ENCODE assay signal across 8 cellular contexts in the genomic region with DNA sequence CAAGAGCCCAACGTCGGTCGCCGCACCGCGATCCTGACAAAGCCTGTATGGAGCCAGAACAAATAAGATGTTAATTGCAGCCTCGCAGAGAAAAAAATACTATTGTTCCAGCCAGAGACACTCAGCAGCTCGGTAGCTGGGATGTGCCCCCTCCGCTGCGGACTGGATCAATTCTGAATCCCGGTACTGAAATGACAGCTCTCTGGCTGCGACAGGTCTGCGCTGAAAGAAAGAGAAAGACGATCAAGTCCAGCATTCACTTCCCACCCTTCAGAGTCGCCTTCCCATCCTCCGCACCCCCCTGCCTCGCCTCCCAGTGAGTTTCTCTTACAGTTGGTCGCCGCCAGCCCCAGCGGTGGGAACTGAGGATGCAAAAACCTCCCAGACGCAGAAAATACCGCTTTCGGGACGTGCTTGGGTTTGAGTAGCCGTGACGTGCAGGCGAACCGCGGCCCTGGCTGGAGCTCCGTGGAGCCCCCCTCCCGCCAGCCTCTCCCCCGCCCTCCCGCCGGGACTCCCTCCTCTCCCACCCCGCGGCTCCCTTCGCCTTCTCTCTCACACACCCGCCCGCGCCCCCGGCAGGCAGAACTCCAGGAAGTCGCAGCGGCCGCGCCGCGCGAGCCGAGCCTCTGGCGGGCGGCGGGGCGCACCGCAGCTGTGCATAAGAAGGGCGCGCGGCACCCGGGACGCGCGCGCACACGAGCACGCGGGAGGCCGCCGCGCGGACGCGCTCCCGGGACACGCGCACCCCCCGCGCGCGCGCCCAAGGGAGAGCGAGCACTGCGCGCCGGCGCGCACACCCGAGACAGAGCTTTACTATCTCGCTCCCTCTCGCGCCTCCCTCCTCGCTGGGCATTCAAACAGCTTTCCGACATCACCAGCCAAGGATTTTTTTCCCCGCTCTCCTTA. TPM values are rescaled to one million over a fixed set of nuclear protein-coding genes. Genes with fewer than 3 reads are reported as not detected.
A peak's percentile ranks its signal among the peaks of the same experiment; 100 is the strongest.
DNase-seq lines count a peak whose midpoint lies in the region; ATAC-seq and TF ChIP-seq lines count a peak whose summit lies in the region.

A gene (plus strand): TSS at position 780 of the 909 bp plus-strand sequence. CDS start 3,394 bp downstream, outside the sequence.

- H3K9me3 Mint-ChIP-seq in WTC11, result no peaks in the 10 kb centered on the region
- H3K9me3 Mint-ChIP-seq in stimulated activated memory B cell treated with anti-CD40 and anti-IgM and Interleukin-4, amounts not matched to agents 10 μg/mL and 1 μg/mL and 100 μg/mL, for 72 hours, result no peaks in the 10 kb centered on the region

- no peak for TF ChIP-seq CTCF in WTC11 (IDR thresholded peaks at IDR 0.05)
- TF ChIP-seq CTCF in liver (IDR thresholded peaks at IDR 0.05; ENCODE audit: low read depth, low read length, missing input control), result no peak

- peaks cover 62% of the 10 kb centered on the region for H3K27me3 Mint-ChIP-seq in WTC11 (ENCODE audit: low read depth)
- H3K27me3 Mint-ChIP-seq in stimulated activated memory B cell treated with anti-CD40 and anti-IgM and Interleukin-4, amounts not matched to agents 10 μg/mL and 1 μg/mL and 100 μg/mL, for 72 hours, result peaks cover 61% of the 10 kb centered on the region

- no peaks in the 10 kb centered on the region for H3K9me3 ChIP-seq in effector memory CD4-positive, alpha-beta T cell (ENCODE audit: control insufficient read depth, low read length)
- no peaks in the 10 kb centered on the region for H3K9me3 ChIP-seq in liver (ENCODE audit: control insufficient read depth in 4 of 4, low read length in 3 of 4)

- no peak within 1 kb of the TSS for H3K9ac ChIP-seq in liver (ENCODE audit: low read depth in 1 of 2, low read length in 2 of 2)

- peak within 1 kb of the TSS; percentile 52 for H3K4me3 ChIP-seq in effector memory CD4-positive, alpha-beta T cell (ENCODE audit: insufficient read depth, low read depth, low read length, poor library complexity, severe bottlenecking)
- H3K4me3 ChIP-seq in liver (ENCODE audit: low read depth in 1 of 3, low read length in 3 of 3), result peak within 1 kb of the TSS; percentile 53 to 61 (median 61)

- no peaks in the 10 kb centered on the region for H3K4me1 ChIP-seq in effector memory CD4-positive, alpha-beta T cell (ENCODE audit: control insufficient read depth, insufficient read depth, low read length, poor library complexity, severe bottlenecking)
- H3K4me1 ChIP-seq in liver (ENCODE audit: control insufficient read depth in 4 of 4, insufficient read depth in 4 of 4, low read length in 3 of 4), result peaks cover 4 to 22% (median 19%) of the 10 kb centered on the region in 4 donors

- POLR2A ChIA-PET in WTC11 (lab: Charles Lee), result interaction anchor here (0.7 to 0.9 kb wide), 2 partner anchors 62 to 1568 kb away, joined by 3 read pairs; no protein-coding TSS in a partner anchor

- CTCF ChIA-PET in WTC11 (lab: Charles Lee), result interaction anchor here (0.7 to 2.8 kb wide), 13 partner anchors 11 to 1161 kb away, joined by 3 to 38 read pairs (median 4); no protein-coding TSS in a partner anchor

- peak; percentile 93 for DNase-seq in Ammon's horn (ENCODE audit: low spot score)
- peak; percentile 90 for DNase-seq in NCI-H2171 (lab: John Stamatoyannopoulos, UW)
- DNase-seq in WTC11 (ENCODE audit: low spot score), result peak; percentile 76
- DNase-seq in effector memory CD4-positive, alpha-beta T cell, result peak in 1 of 3 donors; percentile 13

- H3K4me3 Mint-ChIP-seq in WTC11, result peak within 1 kb of the TSS; percentile 93
- peak within 1 kb of the TSS; percentile 81 for H3K4me3 Mint-ChIP-seq in stimulated activated memory B cell treated with anti-CD40 and anti-IgM and Interleukin-4, amounts not matched to agents 10 μg/mL and 1 μg/mL and 100 μg/mL, for 72 hours

- H3K36me3 ChIP-seq in effector memory CD4-positive, alpha-beta T cell (ENCODE audit: control insufficient read depth, insufficient read depth, low read length), result no peaks in the 10 kb centered on the region
- H3K36me3 ChIP-seq in liver (ENCODE audit: control insufficient read depth in 4 of 4, insufficient read depth in 3 of 4, low read depth in 1 of 4, low read length in 3 of 4), result no peaks in the 10 kb centered on the region

- WGBS in liver, result under 1% methylated on average over 92 of the region's 92 CpGs

- no peaks in the 10 kb centered on the region for H3K36me3 Mint-ChIP-seq in WTC11
- H3K36me3 Mint-ChIP-seq in stimulated activated memory B cell treated with anti-CD40 and anti-IgM and Interleukin-4, amounts not matched to agents 10 μg/mL and 1 μg/mL and 100 μg/mL, for 72 hours, result no peaks in the 10 kb centered on the region

- peak within 1 kb of the TSS; percentile 80; the same call in 1 of the 2 replicates for H3K27ac Mint-ChIP-seq in WTC11
- no peak within 1 kb of the TSS for H3K27ac Mint-ChIP-seq in stimulated activated memory B cell treated with anti-CD40 and anti-IgM and Interleukin-4, amounts not matched to agents 10 μg/mL and 1 μg/mL and 100 μg/mL, for 72 hours

- no peaks in the 10 kb centered on the region for H3K27me3 ChIP-seq in effector memory CD4-positive, alpha-beta T cell (replicated peaks; ENCODE audit: control insufficient read depth, insufficient read depth, low read length, poor library complexity, severe bottlenecking)
- H3K27me3 ChIP-seq in liver (ENCODE audit: control insufficient read depth in 4 of 4, insufficient read depth in 4 of 4, low read length in 3 of 4), result peaks cover 0 to 16% (median 3%) of the 10 kb centered on the region in 4 donors

- no peak within 1 kb of the TSS for H3K27ac ChIP-seq in effector memory CD4-positive, alpha-beta T cell (ENCODE audit: insufficient read depth, low read length, poor library complexity, severe bottlenecking)
- peak within 1 kb of the TSS in 1 of 2 donors; percentile 14 for H3K27ac ChIP-seq in liver (ENCODE audit: low read depth in 1 of 2, low read length in 2 of 2)

- ATAC-seq in GM18873 (IDR thresholded peaks at IDR 0.05; ENCODE audit: low FRiP score, unreplicated experiment) (peak; percentile 64), HG03103 (IDR thresholded peaks at IDR 0.05; ENCODE audit: low read depth, unreplicated experiment) (peak; percentile 75), WTC11 (peak; percentile 67)
- ATAC-seq in stimulated activated memory B cell treated with anti-CD40 and anti-IgM and Interleukin-4, amounts not matched to agents 10 μg/mL and 1 μg/mL and 100 μg/mL, for 72 hours, result peak; percentile 76

- peaks cover 35% of the 10 kb centered on the region for H3K4me1 Mint-ChIP-seq in WTC11
- peaks cover 28% of the 10 kb centered on the region for H3K4me1 Mint-ChIP-seq in stimulated activated memory B cell treated with anti-CD40 and anti-IgM and Interleukin-4, amounts not matched to agents 10 μg/mL and 1 μg/mL and 100 μg/mL, for 72 hours

- no peak for TF ChIP-seq RAD21 in liver (IDR thresholded peaks at IDR 0.05)

TF ChIP-seq in WTC11, 78 proteins besides CTCF, POLR2A, EP300 and RAD21 (continues in another document):
- TF ChIP-seq, protein P1, sequence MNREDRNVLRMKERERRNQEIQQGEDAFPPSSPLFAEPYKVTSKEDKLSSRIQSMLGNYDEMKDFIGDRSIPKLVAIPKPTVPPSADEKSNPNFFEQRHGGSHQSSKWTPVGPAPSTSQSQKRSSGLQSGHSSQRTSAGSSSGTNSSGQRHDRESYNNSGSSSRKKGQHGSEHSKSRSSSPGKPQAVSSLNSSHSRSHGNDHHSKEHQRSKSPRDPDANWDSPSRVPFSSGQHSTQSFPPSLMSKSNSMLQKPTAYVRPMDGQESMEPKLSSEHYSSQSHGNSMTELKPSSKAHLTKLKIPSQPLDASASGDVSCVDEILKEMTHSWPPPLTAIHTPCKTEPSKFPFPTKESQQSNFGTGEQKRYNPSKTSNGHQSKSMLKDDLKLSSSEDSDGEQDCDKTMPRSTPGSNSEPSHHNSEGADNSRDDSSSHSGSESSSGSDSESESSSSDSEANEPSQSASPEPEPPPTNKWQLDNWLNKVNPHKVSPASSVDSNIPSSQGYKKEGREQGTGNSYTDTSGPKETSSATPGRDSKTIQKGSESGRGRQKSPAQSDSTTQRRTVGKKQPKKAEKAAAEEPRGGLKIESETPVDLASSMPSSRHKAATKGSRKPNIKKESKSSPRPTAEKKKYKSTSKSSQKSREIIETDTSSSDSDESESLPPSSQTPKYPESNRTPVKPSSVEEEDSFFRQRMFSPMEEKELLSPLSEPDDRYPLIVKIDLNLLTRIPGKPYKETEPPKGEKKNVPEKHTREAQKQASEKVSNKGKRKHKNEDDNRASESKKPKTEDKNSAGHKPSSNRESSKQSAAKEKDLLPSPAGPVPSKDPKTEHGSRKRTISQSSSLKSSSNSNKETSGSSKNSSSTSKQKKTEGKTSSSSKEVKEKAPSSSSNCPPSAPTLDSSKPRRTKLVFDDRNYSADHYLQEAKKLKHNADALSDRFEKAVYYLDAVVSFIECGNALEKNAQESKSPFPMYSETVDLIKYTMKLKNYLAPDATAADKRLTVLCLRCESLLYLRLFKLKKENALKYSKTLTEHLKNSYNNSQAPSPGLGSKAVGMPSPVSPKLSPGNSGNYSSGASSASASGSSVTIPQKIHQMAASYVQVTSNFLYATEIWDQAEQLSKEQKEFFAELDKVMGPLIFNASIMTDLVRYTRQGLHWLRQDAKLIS (CRISPR knock-in tag; IDR thresholded peaks at IDR 0.05; ENCODE audit: borderline replicate concordance), result no peak

TF ChIP-seq in liver, 16 proteins besides CTCF, POLR2A, EP300 and RAD21 (continues in another document):
- TF ChIP-seq YY1 (IDR thresholded peaks at IDR 0.05) (no peak), TAF1 (conservative IDR thresholded peaks at IDR 0.05) (no peak), RXRA (IDR thresholded peaks at IDR 0.05) (no peak), HNF4G (IDR thresholded peaks at IDR 0.05) (no peak), EGR1 (IDR thresholded peaks at IDR 0.05; ENCODE audit: low read depth in 2 of 2) (no peak)
- TF ChIP-seq, protein P2, sequence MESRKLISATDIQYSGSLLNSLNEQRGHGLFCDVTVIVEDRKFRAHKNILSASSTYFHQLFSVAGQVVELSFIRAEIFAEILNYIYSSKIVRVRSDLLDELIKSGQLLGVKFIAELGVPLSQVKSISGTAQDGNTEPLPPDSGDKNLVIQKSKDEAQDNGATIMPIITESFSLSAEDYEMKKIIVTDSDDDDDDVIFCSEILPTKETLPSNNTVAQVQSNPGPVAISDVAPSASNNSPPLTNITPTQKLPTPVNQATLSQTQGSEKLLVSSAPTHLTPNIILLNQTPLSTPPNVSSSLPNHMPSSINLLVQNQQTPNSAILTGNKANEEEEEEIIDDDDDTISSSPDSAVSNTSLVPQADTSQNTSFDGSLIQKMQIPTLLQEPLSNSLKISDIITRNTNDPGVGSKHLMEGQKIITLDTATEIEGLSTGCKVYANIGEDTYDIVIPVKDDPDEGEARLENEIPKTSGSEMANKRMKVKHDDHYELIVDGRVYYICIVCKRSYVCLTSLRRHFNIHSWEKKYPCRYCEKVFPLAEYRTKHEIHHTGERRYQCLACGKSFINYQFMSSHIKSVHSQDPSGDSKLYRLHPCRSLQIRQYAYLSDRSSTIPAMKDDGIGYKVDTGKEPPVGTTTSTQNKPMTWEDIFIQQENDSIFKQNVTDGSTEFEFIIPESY (IDR thresholded peaks at IDR 0.05), result no peak
- TF ChIP-seq, protein P3, sequence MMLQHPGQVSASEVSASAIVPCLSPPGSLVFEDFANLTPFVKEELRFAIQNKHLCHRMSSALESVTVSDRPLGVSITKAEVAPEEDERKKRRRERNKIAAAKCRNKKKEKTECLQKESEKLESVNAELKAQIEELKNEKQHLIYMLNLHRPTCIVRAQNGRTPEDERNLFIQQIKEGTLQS (IDR thresholded peaks at IDR 0.05), result no peak

RNA-seq across cellular contexts. Expression of the gene that starts here (rescaled TPM):
- total RNA-seq in WTC11 (2021), result 1.0 to 1.9 TPM (median 1.2 TPM) in 3 replicates
- total RNA-seq in liver, result 1 to 10 TPM in 1 of 2 donors, under 1 TPM in 1; 0.75 to 2.3 TPM
- under 1 TPM; 0.21 TPM for polyA plus RNA-seq in liver
